10 cellular contexts compared by ENCODE assay signal in genomic region chr20:36833275-36834020, GRCh38. TPM values are rescaled to one million over a fixed set of nuclear protein-coding genes. Genes with fewer than 3 reads are reported as not detected.
DNase-seq lines count a peak whose midpoint lies in the region; ATAC-seq and TF ChIP-seq lines count a peak whose summit lies in the region.
"Had no signal": no experiment of that assay in that cellular context is flagged by ENCODE, and none has a peak within 500 bp of the region (broad histone marks: within the 10 kb centered on the region; RNA-seq: fewer than 3 reads in every experiment).

No MANE protein-coding gene starts in this region.

- H3K36me3 ChIP-seq in A673 (ENCODE audit: insufficient read depth, low read length, poor library complexity, severe bottlenecking), result peaks cover 11% of the 10 kb centered on the region

- no peak for ATAC-seq in GM19324 (IDR thresholded peaks at IDR 0.05; ENCODE audit: low FRiP score, unreplicated experiment)

- H3K4me3 ChIP-seq in A673 (ENCODE audit: low read depth, low read length, poor library complexity, severe bottlenecking), result no peak overlapping the region

- H3K27me3 ChIP-seq in A673 (replicated peaks; ENCODE audit: insufficient read depth, low read depth, low read length, poor library complexity), result no peaks in the 10 kb centered on the region

- peak overlapping the region; percentile 1 for H3K27ac ChIP-seq in A673 (ENCODE audit: low read depth, low read length, poor library complexity, severe bottlenecking)

- no peak for TF ChIP-seq POLR2A in erythroblast (IDR thresholded peaks at IDR 0.05; ENCODE audit: low read length)

- BruUV-seq in A673 (replicated peaks; lab: Mats Ljungman, UMichigan), result no TSS peak

- no peak for TF ChIP-seq CTCF in A673 (conservative IDR thresholded peaks at IDR 0.05; ENCODE audit: low read depth, low read length)

- CTCF ChIA-PET in A673 (lab: Charles Lee), result interaction anchor here (0.5 kb wide), 1 partner anchor 38 kb away, joined by 5 read pairs; no protein-coding TSS in a partner anchor

- intact Hi-C loops in A673 (cut with micrococcal nuclease; ENCODE audit: unreplicated experiment), result no loop called here

- POLR2A ChIA-PET in A673 (lab: Charles Lee; ENCODE audit: low non-redundant PET), result no interaction called here

- H3K9me3 ChIP-seq in A673 (ENCODE audit: low read depth, low read length, poor library complexity, severe bottlenecking), result no peaks in the 10 kb centered on the region

- peaks cover 22% of the 10 kb centered on the region for H3K4me1 ChIP-seq in A673 (ENCODE audit: insufficient read depth, low read length, poor library complexity, severe bottlenecking)

- DNase-seq in A673 (ENCODE audit: low spot score) (no peak), NCI-H446 (lab: John Stamatoyannopoulos, UW) (peak; percentile 29 to 78), fibroblast of gingiva (ENCODE audit: low read depth) (peak; percentile 65), pons (ENCODE audit: low spot score) (peak; percentile 68), erythroblast (lab: John Stamatoyannopoulos, UW) (no peak), DMS53 treated with DMSO at 0.1 percent for 48 hours (lab: John Stamatoyannopoulos, UW; ENCODE audit: unreplicated experiment) (no peak), activated gamma-delta T cell treated with Interleukin-2 at 50 U/mL for 16 hours (no peak)
- DNase-seq: NCI-H1105 treated with DMSO at 0.1 percent for 48 hours, SHP77 treated with DMSO at 0.1 percent for 48 hours had no signal

RNA-seq across cellular contexts. Expression of gene TLDC2, which starts 42.5 kb away (rescaled TPM):
- not detected in 2 replicates for total RNA-seq in A673 (2021)

RNA-seq across cellular contexts. Expression of gene DSN1, which starts 59.9 kb away (rescaled TPM):
- 40.8 and 42.4 TPM in 2 replicates for total RNA-seq in A673 (2021)

Comparison
In these comparisons a context has a peak if more than half of its experiments do, and no peak if none do; other contexts are left out.
1. DNase-seq: peak in NCI-H446 (2 of 2), fibroblast of gingiva (single experiment) and pons (single experiment); none in A673 (single experiment), erythroblast (0 of 2), DMS53 treated with DMSO at 0.1 percent for 48 hours (single experiment) and activated gamma-delta T cell treated with Interleukin-2 at 50 U/mL for 16 hours (single experiment).